Comparison of ENCODE assay signal across 8 cellular contexts in genomic region chr5:138274189-138274853, GRCh38. TPM values are rescaled to one million over a fixed set of nuclear protein-coding genes. Genes with fewer than 3 reads are reported as not detected.
DNase-seq lines count a peak whose midpoint lies in the region; ATAC-seq and TF ChIP-seq lines count a peak whose summit lies in the region.

Gene GFRA3 (minus strand): TSS chr5:138274621. CDS start chr5:138274424, 197 bp downstream.

- no peaks in the 10 kb centered on the region for H3K9me3 ChIP-seq in BE2C

- no peaks in the 10 kb centered on the region for H3K9me3 Mint-ChIP-seq in IgD-negative memory B cell

- no peaks in the 10 kb centered on the region for H3K36me3 Mint-ChIP-seq in IgD-negative memory B cell

- peaks cover 22% of the 10 kb centered on the region for H3K27me3 ChIP-seq in BE2C

- H3K4me1 ChIP-seq in BE2C = no peaks in the 10 kb centered on the region

- TF ChIP-seq CTCF in BE2C (IDR thresholded peaks at IDR 0.05; ENCODE audit: low read depth, low read length) = no peak

- H3K27me3 Mint-ChIP-seq in IgD-negative memory B cell = peaks cover 17% of the 10 kb centered on the region

- peak within 1 kb of the TSS; percentile 33 for H3K4me3 ChIP-seq in BE2C (ENCODE audit: low read depth, low read length)

- H3K27ac Mint-ChIP-seq in IgD-negative memory B cell = no peak within 1 kb of the TSS

- ATAC-seq in HG02840 (IDR thresholded peaks at IDR 0.05; ENCODE audit: low FRiP score, unreplicated experiment) (no peak), GM19397 (IDR thresholded peaks at IDR 0.05; ENCODE audit: unreplicated experiment) (no peak), GM21515 (IDR thresholded peaks at IDR 0.05; ENCODE audit: unreplicated experiment) (no peak)

- DNase-seq in BE2C (peak; percentile 21), cerebellum (ENCODE audit: low spot score) (peak; percentile 25), middle frontal gyrus (ENCODE audit: extremely low spot score, low spot score) (peak; percentile 20), NAMALWA (ENCODE audit: low spot score) (no peak)

- peak within 1 kb of the TSS in 3 of 4 donors; percentile 28 to 73 (median 69) for H3K4me3 Mint-ChIP-seq in IgD-negative memory B cell

- peaks cover 0 to 6% (median 5%) of the 10 kb centered on the region in 3 donors for H3K4me1 Mint-ChIP-seq in IgD-negative memory B cell

- H3K36me3 ChIP-seq in BE2C = no peaks in the 10 kb centered on the region

RNA-seq across cellular contexts. Expression of gene GFRA3, which starts in this region (rescaled TPM):
- polyA plus RNA-seq in BE2C (2012; ENCODE audit: insufficient read depth, insufficient read length, low read depth) = 25.6 TPM
- not detected for polyA plus RNA-seq in IgD-negative memory B cell
- total RNA-seq in cerebellum = 0.09 TPM

Comparison
In these comparisons a context has a peak if more than half of its experiments do, and no peak if none do; other contexts are left out.
1. Peak in DNase-seq in cerebellum; RNA of the gene not detected or under 1 TPM.